1 cellular context compared by ENCODE assay signal in the genomic region with DNA sequence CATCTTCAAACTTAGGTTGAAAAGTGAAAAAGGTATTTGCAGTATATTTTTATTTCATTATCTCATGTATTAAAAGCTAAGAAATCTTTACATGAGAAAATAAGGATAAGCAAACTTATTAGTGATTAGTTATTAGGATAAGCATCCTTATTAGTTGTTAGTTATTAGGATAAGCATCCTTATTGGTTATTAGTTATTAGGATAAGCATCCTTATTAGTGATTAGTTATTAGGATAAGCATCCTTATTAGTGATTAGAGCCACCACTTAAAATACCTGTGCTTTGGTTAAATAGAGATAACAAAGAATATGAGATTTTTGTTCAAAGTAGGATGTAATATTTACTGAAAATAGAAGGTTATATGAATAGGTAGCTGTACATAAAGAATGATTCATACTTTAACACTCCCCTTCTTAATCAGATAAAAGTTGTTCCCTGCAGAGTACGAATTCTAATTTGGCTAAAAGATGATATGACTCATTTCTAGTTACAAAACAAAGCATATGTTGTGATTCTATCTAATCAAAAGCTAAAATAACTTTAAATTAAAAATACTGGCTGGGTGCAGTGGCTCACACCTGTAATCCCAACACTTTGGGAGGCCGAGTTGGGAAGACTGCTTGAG.
A peak's percentile ranks its signal among the peaks of the same experiment; 100 is the strongest.
TF ChIP-seq lines count a peak whose summit lies in the region.

No MANE protein-coding gene starts in this region.

TF ChIP-seq in endothelial cell of umbilical vein, 7 proteins besides CTCF, POLR2A, EP300 and RAD21:
- TF ChIP-seq, protein P1, sequence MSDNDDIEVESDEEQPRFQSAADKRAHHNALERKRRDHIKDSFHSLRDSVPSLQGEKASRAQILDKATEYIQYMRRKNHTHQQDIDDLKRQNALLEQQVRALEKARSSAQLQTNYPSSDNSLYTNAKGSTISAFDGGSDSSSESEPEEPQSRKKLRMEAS (IDR thresholded peaks at IDR 0.05; ENCODE audit: insufficient read depth, insufficient read length) = no peak
- TF ChIP-seq JUN (IDR thresholded peaks at IDR 0.05; ENCODE audit: borderline replicate concordance, insufficient read depth, insufficient read length, low read depth) (peak; percentile 34), FOS (IDR thresholded peaks at IDR 0.05; ENCODE audit: borderline replicate concordance, insufficient read depth, low read length) (peak; percentile 38), GATA2 (IDR thresholded peaks at IDR 0.05; ENCODE audit: insufficient read depth, insufficient read length, low read depth, low read length) (peak; percentile 30)
